In genomic region chr1:108559215-108560142, GRCh38 we compare ENCODE assay signal across 8 cellular contexts. TPM values are rescaled to one million over a fixed set of nuclear protein-coding genes. Genes with fewer than 3 reads are reported as not detected.
DNase-seq lines count a peak whose midpoint lies in the region; ATAC-seq and TF ChIP-seq lines count a peak whose summit lies in the region.

Gene EEIG2, plus strand, starts transcription at chr1:108560100. Its CDS starts 329 bp downstream, at chr1:108560429.

- H3K36me3 Mint-ChIP-seq in activated naive CD4-positive, alpha-beta T cell treated with anti-CD3 and anti-CD28 coated beads for 36 hours (ENCODE audit: low read depth) = no peaks in the 10 kb centered on the region

- no peaks in the 10 kb centered on the region for H3K27me3 Mint-ChIP-seq in activated naive CD4-positive, alpha-beta T cell treated with anti-CD3 and anti-CD28 coated beads for 36 hours (ENCODE audit: low read depth)

- H3K9me3 Mint-ChIP-seq in activated naive CD4-positive, alpha-beta T cell treated with anti-CD3 and anti-CD28 coated beads for 36 hours = no peaks in the 10 kb centered on the region

- peaks cover 29% of the 10 kb centered on the region for H3K4me1 Mint-ChIP-seq in activated naive CD4-positive, alpha-beta T cell treated with anti-CD3 and anti-CD28 coated beads for 36 hours (ENCODE audit: low read depth)

- CTCF ChIA-PET in GM10248 (lab: Yijun Ruan, JAX) (interaction anchor here (0.7 to 8.4 kb wide), 30 partner anchors 8 to 778 kb away, joined by 3 to 179 read pairs (median 8); partner anchors contain the start of gene PRPF38B), HCT116 (lab: Charles Lee) (interaction anchor here (0.8 to 5.1 kb wide), 9 partner anchors 9 to 777 kb away, joined by 3 to 52 read pairs (median 6); partner anchors contain the start of gene SLC25A24)
- CTCF ChIA-PET in activated naive CD4-positive, alpha-beta T cell treated with anti-CD3 and anti-CD28 coated beads for 36 hours (lab: Charles Lee) = interaction anchor here (0.6 to 6.8 kb wide), 19 partner anchors 9 to 472 kb away, joined by 3 to 125 read pairs (median 5); partner anchors contain the start of gene PRPF38B

- H3K4me2 ChIP-seq in HCT116 (ENCODE audit: low read length) = peak within 1 kb of the TSS; percentile 76

- no TSS peak for BruUV-seq in HCT116 (replicated peaks; lab: Mats Ljungman, UMichigan)

- peak within 1 kb of the TSS; percentile 81 for H3K27ac Mint-ChIP-seq in activated naive CD4-positive, alpha-beta T cell treated with anti-CD3 and anti-CD28 coated beads for 36 hours

- H3K9ac ChIP-seq in HCT116 (ENCODE audit: low read length) (peak within 1 kb of the TSS; percentile 56), SK-N-MC (ENCODE audit: insufficient read length) (peak within 1 kb of the TSS; percentile 43)

- no peaks in the 10 kb centered on the region for H3K9me2 ChIP-seq in HCT116 (ENCODE audit: insufficient read depth)

- ATAC-seq in HCT116 = peak; percentile 83
- peak; percentile 95 for ATAC-seq in Right ventricle myocardium inferior
- peak; percentile 78 for ATAC-seq in thoracic aorta (ENCODE audit: insufficient number of reproducible peaks, low FRiP score, low read depth)

- H3K9me3 ChIP-seq in HCT116 (ENCODE audit: control insufficient read depth in 1 of 2, insufficient read depth in 1 of 2, low read depth in 1 of 2, low read length in 2 of 2) = no peaks in the 10 kb centered on the region
- H3K9me3 ChIP-seq in MG63 = no peaks in the 10 kb centered on the region
- no peaks in the 10 kb centered on the region for H3K9me3 ChIP-seq in SK-N-MC (ENCODE audit: low read depth, low read length)
- H3K9me3 ChIP-seq in ovary = no peaks in the 10 kb centered on the region
- H3K9me3 ChIP-seq in thoracic aorta = no peaks in the 10 kb centered on the region

- peak within 1 kb of the TSS; percentile 64 to 70 for H3K4me3 ChIP-seq in HCT116 (replicated peaks in 1 of 2; ENCODE audit: low read depth in 1 of 2, low read length in 2 of 2)
- peak within 1 kb of the TSS; percentile 69 for H3K4me3 ChIP-seq in MG63
- peak within 1 kb of the TSS; percentile 77 for H3K4me3 ChIP-seq in SK-N-MC
- H3K4me3 ChIP-seq in ovary = peak within 1 kb of the TSS; percentile 57
- H3K4me3 ChIP-seq in thoracic aorta = peak within 1 kb of the TSS; percentile 92

- POLR2A ChIA-PET in GM10248 (lab: Yijun Ruan, JAX) = interaction anchor here (1.1 kb wide), 1 partner anchor 8 kb away, joined by 3 read pairs; no protein-coding TSS in a partner anchor
- POLR2A ChIA-PET in HCT116 (lab: Charles Lee) = interaction anchor here (0.6 to 2.4 kb wide), 2 partner anchors 23 to 47 kb away, joined by 3 to 8 read pairs; no protein-coding TSS in a partner anchor

- H3K79me2 ChIP-seq in HCT116 (ENCODE audit: insufficient read depth, low read length) = 0 out of 2 replicates have a peak, but pooled peaks cover 6% of the 10 kb centered on the region

- no peak for TF ChIP-seq EP300 in ovary (IDR thresholded peaks at IDR 0.05)

- H3K4me1 ChIP-seq in HCT116 (ENCODE audit: control insufficient read depth in 1 of 2, insufficient read depth in 2 of 2, low read length in 2 of 2) (peaks cover 11 to 23% of the 10 kb centered on the region in 2 experiments), ovary (ENCODE audit: insufficient read depth) (peaks cover 5% of the 10 kb centered on the region), thoracic aorta (ENCODE audit: control insufficient read depth in 1 of 2, low read depth in 2 of 2) (peaks cover 16 to 22% of the 10 kb centered on the region in 2 donors)

- no peaks in the 10 kb centered on the region for H3K27me3 ChIP-seq in HCT116 (ENCODE audit: insufficient read depth, low read length)
- H3K27me3 ChIP-seq in MG63 = no peaks in the 10 kb centered on the region
- H3K27me3 ChIP-seq in ovary = no peaks in the 10 kb centered on the region
- H3K27me3 ChIP-seq in thoracic aorta (replicated peaks; ENCODE audit: insufficient read depth) = no peaks in the 10 kb centered on the region

- WGBS in ovary, 3 donors = 6 to 9% (median 9%) methylated on average over 37 to 55 of the region's 55 CpGs

- peak within 1 kb of the TSS; percentile 94 for H3K4me3 Mint-ChIP-seq in activated naive CD4-positive, alpha-beta T cell treated with anti-CD3 and anti-CD28 coated beads for 36 hours

- peak; percentile 91 for DNase-seq in GM10248 (ENCODE audit: extremely low spot score)
- peak; percentile 69 for DNase-seq in HCT116 (ENCODE audit: low read depth, low spot score)
- peak; percentile 96 for DNase-seq in MG63
- DNase-seq in SK-N-MC (ENCODE audit: low read depth, low spot score) = peak; percentile 34
- peak; percentile 92 for DNase-seq in activated naive CD4-positive, alpha-beta T cell treated with anti-CD3 and anti-CD28 coated beads for 36 hours
- DNase-seq in Right ventricle myocardium inferior (ENCODE audit: missing footprints) = peak; percentile 93
- DNase-seq in ovary = peak; percentile 77 to 91 (median 84)
- peak; percentile 16 for DNase-seq in thoracic aorta (ENCODE audit: low spot score)

- no peaks in the 10 kb centered on the region for H4K20me1 ChIP-seq in HCT116 (ENCODE audit: insufficient read depth)

- no peak for TF ChIP-seq POLR2A in HCT116 (IDR thresholded peaks at IDR 0.05; ENCODE audit: borderline replicate concordance, extremely low read depth, insufficient read depth, insufficient read length)
- no peak for TF ChIP-seq POLR2A in ovary (IDR thresholded peaks at IDR 0.05)

- RAD21 ChIA-PET in HCT116 (lab: Charles Lee; ENCODE audit: low non-redundant PET in 1 of 2, low total read pairs in 2 of 2, uncharacterized antibody in 2 of 2, unreplicated experiment in 2 of 2) = no interaction called here

- no peaks in the 10 kb centered on the region for H3K36me3 ChIP-seq in HCT116 (ENCODE audit: control insufficient read depth in 1 of 2, insufficient read depth in 2 of 2, low read length in 2 of 2)
- no peaks in the 10 kb centered on the region for H3K36me3 ChIP-seq in MG63
- H3K36me3 ChIP-seq in SK-N-MC (ENCODE audit: insufficient read depth, low read length) = no peaks in the 10 kb centered on the region
- H3K36me3 ChIP-seq in ovary = no peaks in the 10 kb centered on the region
- no peaks in the 10 kb centered on the region for H3K36me3 ChIP-seq in thoracic aorta

- TF ChIP-seq CTCF in GM10248 (IDR thresholded peaks at IDR 0.05; ENCODE audit: control extremely low read depth, extremely low read depth, low read depth, missing control alignments) = peak; percentile 86
- TF ChIP-seq CTCF in HCT116 (IDR thresholded peaks at IDR 0.05 in 2 of 3, conservative IDR thresholded peaks at IDR 0.05 in 1 of 3; ENCODE audit: borderline replicate concordance in 1 of 3, insufficient read depth in 1 of 3, low read depth in 2 of 3, low read length in 2 of 3) = peak; percentile 32 to 63 (median 62); a peak in 5 of 6 replicates
- peak; percentile 55 to 84 (median 82) for TF ChIP-seq CTCF in ovary (IDR thresholded peaks at IDR 0.05)
- TF ChIP-seq CTCF in thoracic aorta (IDR thresholded peaks at IDR 0.05) = peak; percentile 76

- TF ChIP-seq RAD21 in HCT116 (IDR thresholded peaks at IDR 0.05; ENCODE audit: low read depth) = no peak

- intact Hi-C loops in HCT116 (cut with micrococcal nuclease) = loop anchor here (5.0 kb wide), 2 partner anchors 352 to 777 kb away; no protein-coding TSS in a partner anchor
- intact Hi-C loops in activated naive CD4-positive, alpha-beta T cell treated with anti-CD3 and anti-CD28 coated beads for 36 hours (cut with micrococcal nuclease) = loop anchor here (1.0 to 10.0 kb wide), 10 partner anchors 55 to 625 kb away; partner anchors contain the start of genes ELAPOR1, GPSM2, PRPF38B and SLC25A24
- intact Hi-C loops in Right ventricle myocardium inferior (cut with DNase I) = loop anchor here (1.0 to 5.0 kb wide), 3 partner anchors 38 to 84 kb away; no protein-coding TSS in a partner anchor
- intact Hi-C loops in ovary (cut with DNase I) = no loop called here

- peak within 1 kb of the TSS; percentile 48; the same call in 1 of the 2 replicates for H3K27ac ChIP-seq in HCT116 (ENCODE audit: low read depth, low read length)
- H3K27ac ChIP-seq in SK-N-MC = peak within 1 kb of the TSS; percentile 40; the same call in 1 of the 2 replicates
- peak within 1 kb of the TSS in 1 of 2 donors; percentile 22 for H3K27ac ChIP-seq in ovary
- H3K27ac ChIP-seq in thoracic aorta = peak within 1 kb of the TSS; percentile 42 to 54

- peak within 1 kb of the TSS; percentile 81 for H2AFZ ChIP-seq in HCT116 (ENCODE audit: low read depth, low read length, poor library complexity, severe bottlenecking)

TF ChIP-seq in HCT116, 20 proteins besides CTCF, POLR2A, EP300 and RAD21 (continues in another document):
- TF ChIP-seq REST (IDR thresholded peaks at IDR 0.05; ENCODE audit: low read depth) = no peak

RNA-seq across cellular contexts. Expression of gene EEIG2, which starts in this region (rescaled TPM):
- total RNA-seq in HCT116 (2021; ENCODE audit: unreplicated experiment) (16.0 TPM), Right ventricle myocardium inferior (5.5 TPM), ovary (10 to 100 TPM in 6 of 7 donors, 1 to 10 TPM in 1; 7.7 to 37.8 (median 11.5) TPM), thoracic aorta (10 to 100 TPM; 13.5 to 15.0 TPM)
- 3.1 and 4.0 TPM in 2 replicates for polyA plus RNA-seq in HCT116 (2012)
- 26.7 and 47.5 TPM in 2 replicates for total RNA-seq in MG63 (2014; rRNA removed; shearing (Covaris generic); ENCODE audit: low replicate concordance)
- 1 to 10 TPM; 7.6 to 7.9 TPM for total RNA-seq in activated naive CD4-positive, alpha-beta T cell treated with anti-CD3 and anti-CD28 coated beads for 36 hours
- polyA plus RNA-seq in ovary = 10 to 100 TPM in 1 of 2 donors, 1 to 10 TPM in 1; 5.3 to 11.3 TPM

Comparison
In these comparisons a context has a peak if more than half of its experiments do, and no peak if none do; other contexts are left out.
1. DNase-seq: peak in every context shown above with its lines; median percentile 96 in MG63; 93 in Right ventricle myocardium inferior; 92 in activated naive CD4-positive, alpha-beta T cell treated with anti-CD3 and anti-CD28 coated beads for 36 hours; 91 in GM10248; 84 in ovary; 69 in HCT116; 34 in SK-N-MC; 16 in thoracic aorta.
2. intact Hi-C loops: an anchor here in HCT116 (5.0 kb wide), activated naive CD4-positive, alpha-beta T cell treated with anti-CD3 and anti-CD28 coated beads for 36 hours (1.0 to 10.0 kb wide) and Right ventricle myocardium inferior (1.0 to 5.0 kb wide); none called in ovary.